15 cellular contexts compared by ENCODE assay signal in the genomic region with DNA sequence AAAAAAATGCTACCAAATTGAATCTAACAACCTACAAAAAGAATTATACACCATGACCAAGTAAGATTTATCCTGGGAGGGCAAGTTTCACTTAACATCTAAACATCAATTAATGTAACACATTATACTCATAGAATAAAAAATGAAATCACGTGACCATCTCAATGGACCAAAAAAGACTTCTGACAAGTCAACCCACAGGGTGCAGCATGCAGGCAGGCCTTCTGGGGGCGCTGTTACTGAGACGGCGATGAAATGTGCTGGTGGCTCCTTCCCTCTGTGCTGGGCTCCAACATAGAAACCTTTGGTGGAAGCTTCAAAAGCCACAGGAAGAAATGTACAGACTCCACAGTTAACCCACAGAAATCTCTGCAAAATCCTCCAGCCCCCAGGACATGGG.
DNase-seq lines count a peak whose midpoint lies in the region; ATAC-seq and TF ChIP-seq lines count a peak whose summit lies in the region.
"Had no signal": no experiment of that assay in that cellular context is flagged by ENCODE, and none has a peak within 500 bp of the region (broad histone marks: within the 10 kb centered on the region; RNA-seq: fewer than 3 reads in every experiment).

No MANE protein-coding gene starts in this region.

- no peaks in the 10 kb centered on the region for H3K27me3 ChIP-seq in A673 (replicated peaks; ENCODE audit: insufficient read depth, low read depth, low read length, poor library complexity)
- H3K27me3 ChIP-seq in HCT116 (ENCODE audit: insufficient read depth, low read length) = no peaks in the 10 kb centered on the region
- H3K27me3 ChIP-seq in WERI-Rb-1 (ENCODE audit: insufficient read depth, low read depth, severe bottlenecking) = peaks cover 4% of the 10 kb centered on the region
- no peaks in the 10 kb centered on the region for H3K27me3 ChIP-seq in iPS DF 6.9 (ENCODE audit: control insufficient read depth, insufficient read depth, low read length)

- no peaks in the 10 kb centered on the region for H4K20me1 ChIP-seq in HCT116 (ENCODE audit: insufficient read depth)

- no peaks in the 10 kb centered on the region for H3K27me3 Mint-ChIP-seq in T-helper 2 cell treated with Interferon-gamma antibody and Interleukin-4, amounts not matched to agents 5 μg/mL and 100 μg/mL, for 36 hours (ENCODE audit: low read depth)
- H3K27me3 Mint-ChIP-seq: dendritic cell treated with granulocyte-macrophage colony-stimulating factor and Interleukin-4, amounts not matched to agents 40 ng/mL and 50 ng/mL, for 4 days; memory B cell had no signal

- BruUV-seq in A673 (replicated peaks; lab: Mats Ljungman, UMichigan) (no TSS peak), HCT116 (replicated peaks; lab: Mats Ljungman, UMichigan) (no TSS peak)

- RAD21 ChIA-PET in HCT116 (lab: Charles Lee; ENCODE audit: low non-redundant PET in 1 of 2, low total read pairs in 2 of 2, uncharacterized antibody in 2 of 2, unreplicated experiment in 2 of 2) = no interaction called here

- H3K27ac ChIP-seq in A673 (ENCODE audit: low read depth, low read length, poor library complexity, severe bottlenecking) (no peak overlapping the region), HCT116 (ENCODE audit: low read depth, low read length) (no peak overlapping the region), WERI-Rb-1 (no peak overlapping the region), iPS DF 6.9 (ENCODE audit: low read length) (no peak overlapping the region)
- H3K27ac ChIP-seq: VCaP had no signal

- no peak overlapping the region for H3K4me3 Mint-ChIP-seq in T-helper 2 cell treated with Interferon-gamma antibody and Interleukin-4, amounts not matched to agents 5 μg/mL and 100 μg/mL, for 36 hours
- H3K4me3 Mint-ChIP-seq: dendritic cell treated with granulocyte-macrophage colony-stimulating factor and Interleukin-4, amounts not matched to agents 40 ng/mL and 50 ng/mL, for 4 days; memory B cell had no signal

- H3K9me3 Mint-ChIP-seq in T-helper 2 cell treated with Interferon-gamma antibody and Interleukin-4, amounts not matched to agents 5 μg/mL and 100 μg/mL, for 36 hours = peaks cover 22% of the 10 kb centered on the region

- CTCF ChIA-PET in A673 (lab: Charles Lee) (interaction anchor here (0.5 kb wide), 1 partner anchor 38 kb away, joined by 3 read pairs; no protein-coding TSS in a partner anchor), HCT116 (lab: Charles Lee) (interaction anchor here (1.2 kb wide), 1 partner anchor 10 kb away, joined by 3 read pairs; no protein-coding TSS in a partner anchor)

- no peaks in the 10 kb centered on the region for H3K79me2 ChIP-seq in HCT116 (ENCODE audit: insufficient read depth, low read length)

- H2AFZ ChIP-seq in HCT116 (ENCODE audit: low read depth, low read length, poor library complexity, severe bottlenecking) = no peak overlapping the region

- no peaks in the 10 kb centered on the region for H3K36me3 Mint-ChIP-seq in T-helper 2 cell treated with Interferon-gamma antibody and Interleukin-4, amounts not matched to agents 5 μg/mL and 100 μg/mL, for 36 hours (ENCODE audit: low read depth)
- H3K36me3 Mint-ChIP-seq: memory B cell had no signal

- TF ChIP-seq CTCF in A673 (conservative IDR thresholded peaks at IDR 0.05; ENCODE audit: low read depth, low read length) = peak; percentile 47
- peak in 2 of 3 experiments; percentile 50 to 57; a peak in 4 of 6 replicates for TF ChIP-seq CTCF in HCT116 (IDR thresholded peaks at IDR 0.05 in 2 of 3, conservative IDR thresholded peaks at IDR 0.05 in 1 of 3; ENCODE audit: borderline replicate concordance in 1 of 3, insufficient read depth in 1 of 3, low read depth in 2 of 3, low read length in 2 of 3)
- no peak for TF ChIP-seq CTCF in WERI-Rb-1 (IDR thresholded peaks at IDR 0.05; ENCODE audit: low read depth, low read length)

- no CpG with 5 or more reads among the region's 4 CpGs for WGBS in iPS DF 6.9 (ENCODE audit: insufficient coverage, insufficient read length)

- no peaks in the 10 kb centered on the region for H3K4me1 ChIP-seq in A673 (ENCODE audit: insufficient read depth, low read length, poor library complexity, severe bottlenecking)
- no peaks in the 10 kb centered on the region for H3K4me1 ChIP-seq in HCT116 (ENCODE audit: control insufficient read depth in 1 of 2, insufficient read depth in 2 of 2, low read length in 2 of 2)
- H3K4me1 ChIP-seq in iPS DF 6.9 (ENCODE audit: control insufficient read depth, insufficient read depth, low read length) = no peaks in the 10 kb centered on the region
- H3K4me1 ChIP-seq: Caco-2 had no signal

- intact Hi-C loops in A673 (cut with micrococcal nuclease; ENCODE audit: unreplicated experiment) (no loop called here), HCT116 (cut with micrococcal nuclease) (no loop called here)

- TF ChIP-seq RAD21 in HCT116 (IDR thresholded peaks at IDR 0.05; ENCODE audit: low read depth) = no peak

- H3K36me3 ChIP-seq in A673 (ENCODE audit: insufficient read depth, low read length, poor library complexity, severe bottlenecking) (no peaks in the 10 kb centered on the region), HCT116 (ENCODE audit: control insufficient read depth in 1 of 2, insufficient read depth in 2 of 2, low read length in 2 of 2) (no peaks in the 10 kb centered on the region), WERI-Rb-1 (no peaks in the 10 kb centered on the region), iPS DF 6.9 (ENCODE audit: control insufficient read depth, insufficient read depth, low read length) (no peaks in the 10 kb centered on the region)

- DNase-seq in A673 (ENCODE audit: low spot score) = peak; percentile 10
- no peak for DNase-seq in HCT116 (ENCODE audit: low read depth, low spot score)
- DNase-seq in WERI-Rb-1 = peak; percentile 11
- peak; percentile 52 for DNase-seq in iPS DF 6.9 (ENCODE audit: low read depth, low spot score)
- no peak for DNase-seq in activated effector memory CD4-positive, alpha-beta T cell treated with Interleukin-2 at 50 U/mL for 16 hours
- DNase-seq in T-helper 2 cell treated with Interferon-gamma antibody and Interleukin-4, amounts not matched to agents 5 μg/mL and 100 μg/mL, for 36 hours (ENCODE audit: low spot score) = no peak
- DNase-seq: NCI-H1105 treated with DMSO at 0.1 percent for 48 hours; right cardiac atrium; stimulated activated CD8-positive, alpha-beta memory T cell treated with anti-CD3 and anti-CD28 coated beads, Interleukin-4, amount 100 ng/mL, for 48 hours had no signal

- H3K4me2 ChIP-seq in HCT116 (ENCODE audit: low read length) = no peak overlapping the region

- H3K4me3 ChIP-seq in A673 (ENCODE audit: low read depth, low read length, poor library complexity, severe bottlenecking) (no peak overlapping the region), HCT116 (replicated peaks in 1 of 2; ENCODE audit: low read depth in 1 of 2, low read length in 2 of 2) (no peak overlapping the region), WERI-Rb-1 (ENCODE audit: low read depth, low read length) (no peak overlapping the region), iPS DF 6.9 (ENCODE audit: low read length) (no peak overlapping the region)

- no peaks in the 10 kb centered on the region for H3K9me2 ChIP-seq in HCT116 (ENCODE audit: insufficient read depth)

- no peak overlapping the region for H3K27ac Mint-ChIP-seq in T-helper 2 cell treated with Interferon-gamma antibody and Interleukin-4, amounts not matched to agents 5 μg/mL and 100 μg/mL, for 36 hours
- H3K27ac Mint-ChIP-seq: dendritic cell treated with granulocyte-macrophage colony-stimulating factor and Interleukin-4, amounts not matched to agents 40 ng/mL and 50 ng/mL, for 4 days; memory B cell had no signal

- no peaks in the 10 kb centered on the region for H3K9me3 ChIP-seq in A673 (ENCODE audit: low read depth, low read length, poor library complexity, severe bottlenecking)
- H3K9me3 ChIP-seq in HCT116 (ENCODE audit: control insufficient read depth in 1 of 2, insufficient read depth in 1 of 2, low read depth in 1 of 2, low read length in 2 of 2) = no peaks in the 10 kb centered on the region
- no peaks in the 10 kb centered on the region for H3K9me3 ChIP-seq in WERI-Rb-1 (ENCODE audit: severe bottlenecking)
- H3K9me3 ChIP-seq in iPS DF 6.9 (ENCODE audit: control insufficient read depth, insufficient read depth, low read length) = no peaks in the 10 kb centered on the region
- H3K9me3 ChIP-seq: Caco-2 had no signal

- H3K9ac ChIP-seq in HCT116 (ENCODE audit: low read length) = no peak overlapping the region

- H3K4me1 Mint-ChIP-seq in T-helper 2 cell treated with Interferon-gamma antibody and Interleukin-4, amounts not matched to agents 5 μg/mL and 100 μg/mL, for 36 hours (ENCODE audit: low read depth) = no peaks in the 10 kb centered on the region
- H3K4me1 Mint-ChIP-seq: memory B cell had no signal

- ATAC-seq in HCT116 = no peak
- ATAC-seq in GM19455 (IDR thresholded peaks at IDR 0.05; ENCODE audit: unreplicated experiment) = no peak
- ATAC-seq in HG03280 (IDR thresholded peaks at IDR 0.05; ENCODE audit: unreplicated experiment) = no peak
- ATAC-seq: right cardiac atrium had no signal

- POLR2A ChIA-PET in A673 (lab: Charles Lee; ENCODE audit: low non-redundant PET) = no interaction called here
- POLR2A ChIA-PET in HCT116 (lab: Charles Lee) = no interaction called here

- TF ChIP-seq POLR2A in HCT116 (IDR thresholded peaks at IDR 0.05; ENCODE audit: borderline replicate concordance, extremely low read depth, insufficient read depth, insufficient read length) = no peak

TF ChIP-seq in HCT116, 20 proteins besides CTCF, POLR2A, EP300 and RAD21 (continues in another document):
- TF ChIP-seq CBX3 (IDR thresholded peaks at IDR 0.05; ENCODE audit: low read depth) = no peak
- TF ChIP-seq SRF (IDR thresholded peaks at IDR 0.05; ENCODE audit: low read depth) = no peak

Comparison
In these comparisons a context has a peak if more than half of its experiments do, and no peak if none do; other contexts are left out.
1. DNase-seq: peak in A673 (single experiment), WERI-Rb-1 (single experiment) and iPS DF 6.9 (single experiment); none in HCT116 (single experiment), activated effector memory CD4-positive, alpha-beta T cell treated with Interleukin-2 at 50 U/mL for 16 hours (single experiment) and T-helper 2 cell treated with Interferon-gamma antibody and Interleukin-4, amounts not matched to agents 5 μg/mL and 100 μg/mL, for 36 hours (single experiment).